In genomic region chr3:120615863-120616599, GRCh38 we compare ENCODE assay signal across 9 cellular contexts. TPM values are rescaled to one million over a fixed set of nuclear protein-coding genes. Genes with fewer than 3 reads are reported as not detected.
DNase-seq lines count a peak whose midpoint lies in the region; ATAC-seq lines count a peak whose summit lies in the region.
"Had no signal": no experiment of that assay in that cellular context is flagged by ENCODE, and none has a peak within 500 bp of the region (broad histone marks: within the 10 kb centered on the region; RNA-seq: fewer than 3 reads in every experiment).

No MANE protein-coding gene starts in this region.

- H3K9me3 Mint-ChIP-seq in CD4-positive, alpha-beta memory T cell, result no peaks in the 10 kb centered on the region

- intact Hi-C loops in CD4-positive, alpha-beta memory T cell (cut with micrococcal nuclease), result no loop called here

- H3K4me1 ChIP-seq in CD4-positive, alpha-beta memory T cell (ENCODE audit: insufficient read depth, low read length), result no peaks in the 10 kb centered on the region

- DNase-seq in GM03348 (ENCODE audit: low spot score) (peak; percentile 63), RKO (ENCODE audit: low spot score) (peak; percentile 51), globus pallidus (ENCODE audit: low spot score) (peak; percentile 37), putamen (ENCODE audit: low spot score) (peak; percentile 10), cerebellar nuclear complex (lab: John Stamatoyannopoulos, UW) (no peak)
- DNase-seq in stimulated activated CD8-positive, alpha-beta memory T cell treated with anti-CD3 and anti-CD28 coated beads, Interleukin-4, amount 100 ng/mL, for 48 hours, result no peak
- no peak for DNase-seq in CD4-positive, alpha-beta memory T cell
- DNase-seq: stimulated activated CD4-positive, alpha-beta T cell treated with anti-CD3 and anti-CD28 coated beads, Interleukin-4, amount 100 ng/mL, for 24 hours had no signal

- H3K4me3 ChIP-seq in CD4-positive, alpha-beta memory T cell (ENCODE audit: low read length in 2 of 2), result no peak overlapping the region

- H3K9me3 ChIP-seq in CD4-positive, alpha-beta memory T cell (ENCODE audit: control insufficient read depth in 1 of 2, low read length in 2 of 2), result no peaks in the 10 kb centered on the region

- peak overlapping the region in 1 of 7 donors; percentile 31 for H3K27ac Mint-ChIP-seq in CD4-positive, alpha-beta memory T cell

- POLR2A ChIA-PET in CD4-positive, alpha-beta memory T cell (lab: Charles Lee; ENCODE audit: partially characterized antibody), result no interaction called here

- no peak overlapping the region for H3K4me3 Mint-ChIP-seq in CD4-positive, alpha-beta memory T cell

- CTCF ChIA-PET in CD4-positive, alpha-beta memory T cell (lab: Charles Lee; ENCODE audit: partially characterized antibody), result no interaction called here

- no peak for ATAC-seq in HG02571 (IDR thresholded peaks at IDR 0.05; ENCODE audit: unreplicated experiment)

- H3K27me3 ChIP-seq in CD4-positive, alpha-beta memory T cell (ENCODE audit: insufficient read depth, low read length), result no peaks in the 10 kb centered on the region

- no peaks in the 10 kb centered on the region for H3K36me3 Mint-ChIP-seq in CD4-positive, alpha-beta memory T cell

- peaks cover 2 to 7% of the 10 kb centered on the region in 2 donors for H3K27me3 Mint-ChIP-seq in CD4-positive, alpha-beta memory T cell

- no peaks in the 10 kb centered on the region for H3K4me1 Mint-ChIP-seq in CD4-positive, alpha-beta memory T cell

- H3K27ac ChIP-seq in CD4-positive, alpha-beta memory T cell (ENCODE audit: low read depth, low read length), result no peak overlapping the region

- H3K36me3 ChIP-seq in CD4-positive, alpha-beta memory T cell (ENCODE audit: insufficient read depth, low read length), result no peaks in the 10 kb centered on the region

RNA-seq across cellular contexts. Expression of gene NDUFB4, which starts 19.9 kb away (rescaled TPM):
- total RNA-seq in CD4-positive, alpha-beta memory T cell, result 10 to 100 TPM; 82.1 to 82.8 TPM
- polyA plus RNA-seq in CD4-positive, alpha-beta memory T cell, result 100 to 1,000 TPM; 243 to 257 TPM

Comparison
In these comparisons a context has a peak if more than half of its experiments do, and no peak if none do; other contexts are left out.
1. DNase-seq: peak in GM03348 (single experiment), RKO (single experiment), globus pallidus (single experiment) and putamen (single experiment); none in stimulated activated CD8-positive, alpha-beta memory T cell treated with anti-CD3 and anti-CD28 coated beads, Interleukin-4, amount 100 ng/mL, for 48 hours (single experiment), cerebellar nuclear complex (0 of 2) and CD4-positive, alpha-beta memory T cell (0 of 5).